14 cellular contexts compared by ENCODE assay signal in the genomic region with DNA sequence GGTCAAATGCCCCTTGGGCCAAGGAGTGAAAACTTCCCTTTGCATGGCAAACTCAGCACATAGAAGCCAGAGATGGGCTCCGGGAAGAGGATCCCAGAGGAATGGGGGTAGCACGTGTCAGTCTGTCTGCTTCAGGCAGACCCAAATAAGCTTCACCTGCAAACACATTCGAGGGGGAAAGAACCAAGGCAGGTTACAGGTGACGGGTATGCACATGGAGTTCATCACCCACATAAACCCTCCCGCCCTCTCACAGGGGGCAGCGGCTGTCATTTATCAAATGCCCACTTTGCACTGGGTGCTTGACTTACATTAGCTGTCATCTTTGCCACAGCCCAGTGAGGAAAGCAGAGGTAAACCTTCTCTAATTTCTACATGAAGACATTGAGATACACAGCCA.
"Had no signal": no experiment of that assay in that cellular context is flagged by ENCODE, and none has a peak within 500 bp of the region (broad histone marks: within the 10 kb centered on the region; RNA-seq: fewer than 3 reads in every experiment).

No MANE protein-coding gene starts in this region.

- DNase-seq: erythroblast; foreskin melanocyte; left colon; mucosa of descending colon; naive thymus-derived CD8-positive, alpha-beta T cell; nucleus accumbens; right lobe of liver; stimulated activated CD4-positive, alpha-beta T cell treated with anti-CD3 and anti-CD28 coated beads, Interleukin-4, amount 100 ng/mL, for 1 hour; tibial artery; upper lobe of left lung had no signal

- H3K36me3 ChIP-seq: prostate gland, right lobe of liver, tibial artery, upper lobe of left lung had no signal

- H3K9me3 ChIP-seq: prostate gland, right lobe of liver had no signal

- H3K4me1 ChIP-seq: parathyroid adenoma, prostate gland, right lobe of liver, tibial artery, upper lobe of left lung had no signal

- ATAC-seq: left colon; mucosa of descending colon; naive thymus-derived CD8-positive, alpha-beta T cell; right lobe of liver; stimulated activated memory B cell treated with anti-CD40 and anti-IgM and Interleukin-4, amounts not matched to agents 10 μg/mL and 1 μg/mL and 100 μg/mL, for 72 hours had no signal

- H3K27me3 ChIP-seq: hepatocyte, right lobe of liver, tibial artery, upper lobe of left lung had no signal

- H3K4me3 ChIP-seq: hepatocyte, mucosa of descending colon, prostate gland, right lobe of liver, tibial artery, upper lobe of left lung had no signal

- H3K27ac ChIP-seq: hepatocyte, parathyroid adenoma, prostate gland, right lobe of liver, tibial artery, upper lobe of left lung had no signal
